Comparison of ENCODE assay signal across 1 cellular context in the genomic region with DNA sequence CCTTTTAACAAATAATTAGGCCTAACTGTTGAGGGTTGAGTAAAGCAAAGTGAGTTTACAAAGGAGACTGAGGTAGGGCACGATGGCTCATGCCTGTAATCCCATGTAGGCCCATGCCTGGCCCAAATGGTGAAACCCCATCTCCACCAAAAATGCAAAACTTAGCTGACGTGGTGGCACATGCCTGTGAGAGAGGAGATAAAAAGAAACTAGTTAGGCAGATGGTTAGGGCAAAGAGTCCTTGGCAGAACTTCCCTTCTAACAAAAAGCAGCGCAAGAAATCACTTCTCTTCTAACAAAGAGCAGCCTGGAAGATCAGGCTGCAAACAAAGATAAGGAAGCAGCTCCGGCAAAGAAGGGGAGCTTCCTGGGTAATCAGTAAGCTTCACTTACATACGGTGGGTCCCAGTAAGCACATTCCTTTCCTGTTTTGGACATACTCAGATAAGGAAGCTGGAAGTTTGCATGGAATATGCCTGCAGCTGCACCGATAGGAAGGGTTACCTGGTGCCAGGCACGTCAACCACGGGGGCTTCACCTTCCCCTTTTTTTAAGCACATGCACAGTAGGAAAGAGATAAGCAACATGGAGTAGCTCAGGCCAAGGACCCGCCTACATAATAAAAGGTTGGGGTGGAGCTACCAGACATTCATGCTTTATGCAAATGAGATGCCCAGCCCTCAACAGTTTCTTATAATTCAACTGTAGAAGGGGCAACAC.
TF ChIP-seq lines count a peak whose summit lies in the region.

No MANE protein-coding gene starts in this region.

TF ChIP-seq in HepG2, 621 proteins besides CTCF, POLR2A, EP300 and RAD21 (continued from another document):
- TF ChIP-seq, protein P1, sequence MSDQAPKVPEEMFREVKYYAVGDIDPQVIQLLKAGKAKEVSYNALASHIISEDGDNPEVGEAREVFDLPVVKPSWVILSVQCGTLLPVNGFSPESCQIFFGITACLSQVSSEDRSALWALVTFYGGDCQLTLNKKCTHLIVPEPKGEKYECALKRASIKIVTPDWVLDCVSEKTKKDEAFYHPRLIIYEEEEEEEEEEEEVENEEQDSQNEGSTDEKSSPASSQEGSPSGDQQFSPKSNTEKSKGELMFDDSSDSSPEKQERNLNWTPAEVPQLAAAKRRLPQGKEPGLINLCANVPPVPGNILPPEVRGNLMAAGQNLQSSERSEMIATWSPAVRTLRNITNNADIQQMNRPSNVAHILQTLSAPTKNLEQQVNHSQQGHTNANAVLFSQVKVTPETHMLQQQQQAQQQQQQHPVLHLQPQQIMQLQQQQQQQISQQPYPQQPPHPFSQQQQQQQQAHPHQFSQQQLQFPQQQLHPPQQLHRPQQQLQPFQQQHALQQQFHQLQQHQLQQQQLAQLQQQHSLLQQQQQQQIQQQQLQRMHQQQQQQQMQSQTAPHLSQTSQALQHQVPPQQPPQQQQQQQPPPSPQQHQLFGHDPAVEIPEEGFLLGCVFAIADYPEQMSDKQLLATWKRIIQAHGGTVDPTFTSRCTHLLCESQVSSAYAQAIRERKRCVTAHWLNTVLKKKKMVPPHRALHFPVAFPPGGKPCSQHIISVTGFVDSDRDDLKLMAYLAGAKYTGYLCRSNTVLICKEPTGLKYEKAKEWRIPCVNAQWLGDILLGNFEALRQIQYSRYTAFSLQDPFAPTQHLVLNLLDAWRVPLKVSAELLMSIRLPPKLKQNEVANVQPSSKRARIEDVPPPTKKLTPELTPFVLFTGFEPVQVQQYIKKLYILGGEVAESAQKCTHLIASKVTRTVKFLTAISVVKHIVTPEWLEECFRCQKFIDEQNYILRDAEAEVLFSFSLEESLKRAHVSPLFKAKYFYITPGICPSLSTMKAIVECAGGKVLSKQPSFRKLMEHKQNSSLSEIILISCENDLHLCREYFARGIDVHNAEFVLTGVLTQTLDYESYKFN (CRISPR knock-in tag; conservative IDR thresholded peaks at IDR 0.05), result 0 out of 2 replicates have a peak, but pooled peaks have one; percentile 30
- TF ChIP-seq PCBP2 (optimal IDR thresholded peaks at IDR 0.05; ENCODE audit: low read depth, low read length, poor library complexity, severe bottlenecking) (no peak), ZNF430 (CRISPR knock-in tag; IDR thresholded peaks at IDR 0.05) (0 out of 2 replicates have a peak, but pooled peaks have one; percentile 23), KAT8 (CRISPR knock-in tag; IDR thresholded peaks at IDR 0.05) (0 out of 2 replicates have a peak, but pooled peaks have one; percentile 24), GFI1 (CRISPR knock-in tag; IDR thresholded peaks at IDR 0.05; ENCODE audit: borderline replicate concordance) (peak; percentile 69; the same call in 1 of the 2 replicates), ZFX (CRISPR knock-in tag; IDR thresholded peaks at IDR 0.05; ENCODE audit: low read depth) (peak; percentile 27; the same call in 1 of the 2 replicates)
